ENCODE assay signal across 8 cellular contexts in the genomic region with DNA sequence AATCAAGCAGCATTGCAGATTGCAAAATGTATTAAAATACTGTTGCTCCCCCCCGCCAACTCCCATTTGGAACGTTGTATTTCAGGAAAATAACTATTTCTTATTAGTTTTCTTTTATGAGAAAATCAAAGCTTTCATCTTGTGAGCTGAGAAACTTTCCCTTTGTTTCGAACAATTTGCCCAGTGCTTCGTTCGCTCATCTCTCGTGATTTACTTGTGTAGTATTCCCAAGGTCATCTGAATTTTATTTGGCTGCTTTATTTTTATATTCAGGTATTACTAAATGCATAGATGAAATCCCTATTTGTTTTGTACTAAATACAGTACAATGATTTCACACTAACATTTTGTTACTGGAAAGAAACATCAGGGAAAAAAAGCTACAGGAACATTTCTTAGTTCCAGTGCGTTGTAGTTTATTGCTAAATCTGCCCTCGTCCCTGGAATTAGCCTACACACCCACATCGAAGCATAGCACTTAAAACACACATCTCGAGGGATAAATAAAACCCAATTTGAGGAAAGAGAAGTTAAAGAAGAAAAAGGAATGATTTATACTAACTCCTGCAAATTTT. TPM values are rescaled to one million over a fixed set of nuclear protein-coding genes. Genes with fewer than 3 reads are reported as not detected.
DNase-seq lines count a peak whose midpoint lies in the region; ATAC-seq, FAIRE-seq and TF ChIP-seq lines count a peak whose summit lies in the region.
"Had no signal": no experiment of that assay in that cellular context is flagged by ENCODE, and none has a peak within 500 bp of the region (broad histone marks: within the 10 kb centered on the region; RNA-seq: fewer than 3 reads in every experiment).

No MANE protein-coding gene starts in this region.

- DNase-seq in GM12891 (ENCODE audit: insufficient read length, low spot score), result no peak
- peak; percentile 4 for DNase-seq in PC-3
- DNase-seq in H1 (ENCODE audit: low read depth in 1 of 2, low spot score in 2 of 2), result no peak
- no peak for DNase-seq in natural killer cell treated with Interleukin-12 subunit alpha and Interleukin-12 subunit beta and Interleukin-15 and Interleukin-18, amount 100 ng/mL, for 72 hours (ENCODE audit: low spot score)
- DNase-seq in iPS-NIHi11 (ENCODE audit: low spot score), result no peak

- no peak overlapping the region for H2BK120ac ChIP-seq in H1 (replicated peaks; ENCODE audit: low read depth, low read length)

- H3K79me2 ChIP-seq in PC-3 (ENCODE audit: low read length), result no peaks in the 10 kb centered on the region
- no peaks in the 10 kb centered on the region for H3K79me2 ChIP-seq in H1 (ENCODE audit: control insufficient read depth in 1 of 2, insufficient read depth in 2 of 2, low read length in 2 of 2)

- H3K4me1 ChIP-seq in PC-3 (ENCODE audit: insufficient read depth, low read length) (peaks cover 14% of the 10 kb centered on the region), H1 (replicated peaks in 1 of 4; ENCODE audit: control insufficient read depth in 3 of 4, insufficient read depth in 4 of 4, low read length in 3 of 4) (no peaks in the 10 kb centered on the region)

- H3K9me2 ChIP-seq in PC-3 (replicated peaks; ENCODE audit: low read length), result no peaks in the 10 kb centered on the region

- no peak overlapping the region for H3K4ac ChIP-seq in H1 (replicated peaks; ENCODE audit: insufficient read length, low read depth, low read length)

- peak overlapping the region; percentile 92 to 94 for H3K27ac Mint-ChIP-seq in natural killer cell treated with Interleukin-12 subunit alpha and Interleukin-12 subunit beta and Interleukin-15 and Interleukin-18, amount 100 ng/mL, for 72 hours

- no peaks in the 10 kb centered on the region for H3K36me3 Mint-ChIP-seq in natural killer cell treated with Interleukin-12 subunit alpha and Interleukin-12 subunit beta and Interleukin-15 and Interleukin-18, amount 100 ng/mL, for 72 hours

- H3K23ac ChIP-seq in H1 (ENCODE audit: insufficient read length), result no peak overlapping the region

- no peaks in the 10 kb centered on the region for H3K9me3 Mint-ChIP-seq in natural killer cell treated with Interleukin-12 subunit alpha and Interleukin-12 subunit beta and Interleukin-15 and Interleukin-18, amount 100 ng/mL, for 72 hours

- no peaks in the 10 kb centered on the region for H3F3A ChIP-seq in PC-3 (ENCODE audit: low read length, unreplicated experiment)

- no peaks in the 10 kb centered on the region for H3K27me3 ChIP-seq in PC-3 (ENCODE audit: low read length)
- H3K27me3 ChIP-seq in H1 (replicated peaks in 1 of 4; ENCODE audit: control insufficient read depth in 3 of 4, extremely low read depth in 1 of 4, insufficient read depth in 3 of 4, low read length in 3 of 4), result peaks cover 0 to 2% (median 0%) of the 10 kb centered on the region in 4 experiments; a peak in 1 of 7 replicates

- H4K5ac ChIP-seq in H1 (ENCODE audit: insufficient read length, low read depth, low read length), result no peak overlapping the region

- 1% methylated on average over 10 of the region's 10 CpGs; no CpG with 5 or more reads in 1 of the 2 experiments for WGBS in H1 (ENCODE audit: extremely low coverage in 1 of 2, insufficient coverage in 1 of 2, insufficient read length in 1 of 2, insufficient replicate concordance in 2 of 2, low coverage in 1 of 2, low lambda C conversion rate in 2 of 2, missing lambda C conversion rate in 1 of 2), 2 experiments

- H4K91ac ChIP-seq in H1 (replicated peaks; ENCODE audit: insufficient read length, low read length), result no peak overlapping the region

- ATAC-seq in PC-3 (no peak), GM21447 (IDR thresholded peaks at IDR 0.05; ENCODE audit: unreplicated experiment) (no peak), GM21528 (IDR thresholded peaks at IDR 0.05; ENCODE audit: low FRiP score, unreplicated experiment) (no peak)
- no peak for ATAC-seq in natural killer cell treated with Interleukin-12 subunit alpha and Interleukin-12 subunit beta and Interleukin-15 and Interleukin-18, amount 100 ng/mL, for 72 hours

- POLR2A ChIA-PET in PC-3 (lab: Charles Lee; ENCODE audit: unreplicated experiment), result interaction anchor here (0.6 kb wide), 1 partner anchor 87 kb away, joined by 3 read pairs; no protein-coding TSS in a partner anchor
- POLR2A ChIA-PET in H1 (lab: Charles Lee; ENCODE audit: partially characterized antibody), result interaction anchor here (0.6 to 1.2 kb wide), 3 partner anchors 16 to 508 kb away, joined by 3 to 4 read pairs (median 4); partner anchors contain the start of gene DNAJC1

- H3K79me1 ChIP-seq in H1 (ENCODE audit: low read depth, low read length), result no peaks in the 10 kb centered on the region

- H3K56ac ChIP-seq in H1 (replicated peaks; ENCODE audit: insufficient read length, low read depth, low read length), result no peak overlapping the region

- H3K9me3 ChIP-seq in PC-3 (ENCODE audit: low read length) (no peaks in the 10 kb centered on the region), H1 (ENCODE audit: insufficient read depth in 2 of 2, low read depth in 1 of 2, low read length in 1 of 2) (no peaks in the 10 kb centered on the region)

- no peak overlapping the region for H2AK5ac ChIP-seq in H1 (ENCODE audit: low read depth, low read length)

- no peak for TF ChIP-seq RAD21 in H1 (IDR thresholded peaks at IDR 0.05 in 1 of 2, conservative IDR thresholded peaks at IDR 0.05 in 1 of 2; ENCODE audit: low read depth in 2 of 2, low read length in 2 of 2)

- peaks cover 12 to 24% of the 10 kb centered on the region in 2 donors for H3K27me3 Mint-ChIP-seq in natural killer cell treated with Interleukin-12 subunit alpha and Interleukin-12 subunit beta and Interleukin-15 and Interleukin-18, amount 100 ng/mL, for 72 hours

- H4K20me1 ChIP-seq in PC-3 (ENCODE audit: low read length), result no peaks in the 10 kb centered on the region
- H4K20me1 ChIP-seq in H1 (replicated peaks in 1 of 2; ENCODE audit: control insufficient read depth in 1 of 2, insufficient read depth in 2 of 2, low read length in 2 of 2), result no peaks in the 10 kb centered on the region

- TSS peak; percentile 69 for BruUV-seq in PC-3 (replicated peaks; lab: Mats Ljungman, UMichigan)

- no peak for TF ChIP-seq EP300 in H1 (IDR thresholded peaks at IDR 0.05; ENCODE audit: borderline replicate concordance in 1 of 2, low read depth in 2 of 2, low read length in 2 of 2)

- H3K4me3 Mint-ChIP-seq in natural killer cell treated with Interleukin-12 subunit alpha and Interleukin-12 subunit beta and Interleukin-15 and Interleukin-18, amount 100 ng/mL, for 72 hours, result peak overlapping the region; percentile 87

- CTCF ChIA-PET in PC-3 (lab: Charles Lee) (no interaction called here), H1 (lab: Charles Lee; ENCODE audit: partially characterized antibody) (interaction anchor here (1.1 to 2.1 kb wide), 3 partner anchors 11 to 228 kb away, joined by 3 to 5 read pairs (median 4); no protein-coding TSS in a partner anchor)

- intact Hi-C loops in PC-3 (cut with micrococcal nuclease), result loop anchor here (1.0 to 2.0 kb wide), 4 partner anchors 16 to 227 kb away; partner anchors contain the start of genes COMMD3 and DNAJC1

- H3K4me2 ChIP-seq in PC-3 (ENCODE audit: low read length) (peak overlapping the region; percentile 96), H1 (ENCODE audit: insufficient read depth in 1 of 2, low read depth in 2 of 2, low read length in 2 of 2) (peak overlapping the region; percentile 66 to 68)

- H2AFZ ChIP-seq in PC-3 (ENCODE audit: low read length) (peak overlapping the region; percentile 93), H1 (ENCODE audit: low read length) (peak overlapping the region; percentile 99)

- no peak overlapping the region for H2BK20ac ChIP-seq in H1 (ENCODE audit: low read length)

- H3K4me3 ChIP-seq in PC-3 (ENCODE audit: low read length), result peak overlapping the region; percentile 99
- peak overlapping the region; percentile 84 to 95 (median 88) for H3K4me3 ChIP-seq in H1 (ENCODE audit: extremely low read depth in 1 of 4, insufficient read depth in 2 of 4, low read depth in 3 of 4, low read length in 4 of 4)

- FAIRE-seq in GM12891 (lab: Jason Lieb, UNC) (peak; percentile 50), H1 (lab: Jason Lieb, UNC) (peak; percentile 52)

- H3K36me3 ChIP-seq in PC-3 (ENCODE audit: low read depth, low read length), result no peaks in the 10 kb centered on the region
- no peaks in the 10 kb centered on the region for H3K36me3 ChIP-seq in H1 (ENCODE audit: control insufficient read depth in 2 of 4, insufficient read depth in 4 of 4, low read length in 3 of 4)

- H3K9ac ChIP-seq in PC-3 (ENCODE audit: low read length) (peak overlapping the region; percentile 88), H1 (replicated peaks in 1 of 4; ENCODE audit: extremely low read depth in 1 of 4, low read depth in 3 of 4, low read length in 3 of 4) (peak overlapping the region; percentile 14 to 81 (median 50); a peak in 3 of 7 replicates)

- no peak overlapping the region for H2BK15ac ChIP-seq in H1 (ENCODE audit: low read length)

- TF ChIP-seq CTCF in PC-3 (conservative IDR thresholded peaks at IDR 0.05; ENCODE audit: low read depth, low read length) (no peak), H1 (IDR thresholded peaks at IDR 0.05; ENCODE audit: control extremely low read depth in 1 of 3, insufficient read depth in 1 of 3, low read depth in 1 of 3, low read length in 3 of 3) (no peak)

- no peak overlapping the region for H4K8ac ChIP-seq in H1 (ENCODE audit: extremely low read depth, insufficient read depth, low read length)

- H3K23me2 ChIP-seq in H1 (ENCODE audit: low read depth, low read length), result no peaks in the 10 kb centered on the region

- no peak overlapping the region for H3K14ac ChIP-seq in H1 (ENCODE audit: insufficient read length)

- no peak for TF ChIP-seq POLR2A in GM12891 (IDR thresholded peaks at IDR 0.05; ENCODE audit: low read depth, low read length)
- no peak for TF ChIP-seq POLR2A in H1 (IDR thresholded peaks at IDR 0.05; ENCODE audit: control extremely low read depth in 1 of 2, low read depth in 2 of 2, low read length in 2 of 2)

- no peak overlapping the region for H2BK5ac ChIP-seq in H1 (ENCODE audit: low read depth, low read length)

- H3K4me1 Mint-ChIP-seq in natural killer cell treated with Interleukin-12 subunit alpha and Interleukin-12 subunit beta and Interleukin-15 and Interleukin-18, amount 100 ng/mL, for 72 hours (ENCODE audit: low read depth in 2 of 2), result peaks cover 16 to 19% of the 10 kb centered on the region in 2 donors

- peak overlapping the region; percentile 86 for H3K27ac ChIP-seq in PC-3 (ENCODE audit: low read length)
- H3K27ac ChIP-seq in H1 (ENCODE audit: low read depth, low read length), result no peak overlapping the region

- no peak overlapping the region for H3K18ac ChIP-seq in H1 (ENCODE audit: extremely low read depth, low read length)

- no peak overlapping the region for H2BK12ac ChIP-seq in H1 (ENCODE audit: low read depth, low read length)

RNA-seq across cellular contexts. Expression of gene EBLN1, which starts 12.0 kb away (rescaled TPM):
- not detected for polyA plus RNA-seq in GM12891 (2012; ENCODE audit: low read depth, missing spikeins)
- not detected in 2 replicates for total RNA-seq in PC-3 (2014; rRNA removed)
- not detected in 2 replicates for total RNA-seq in H1 (2021; fragmentation: NEBNext Ultra II Directional; extraction: Animal tissue kit (Norgen Biotek cat#: 25700))
- polyA plus RNA-seq in H1 (2011; rRNA removed), result not detected in 2 replicates
- not detected for polyA plus RNA-seq in H1 (2011; cell fraction: cytosol; rRNA removed)
- not detected for polyA plus RNA-seq in H1 (2011; cell fraction: nucleus; rRNA removed)
- not detected in 4 replicates for polyA plus RNA-seq in H1 (2012, experiment 1 of 2)
- polyA plus RNA-seq in H1 (2012, experiment 2 of 2), result not detected
- polyA plus RNA-seq in H1 (2013, experiment 1 of 2), result 0.06 TPM
- polyA plus RNA-seq in H1 (2013, experiment 2 of 2), result 0.06 TPM
- not detected in 2 replicates for polyA minus RNA-seq in H1 (2011; rRNA and poly(A)+ RNA removed)
- polyA minus RNA-seq in H1 (2011; cell fraction: cytosol; rRNA and poly(A)+ RNA removed), result not detected
- not detected for polyA minus RNA-seq in H1 (2011; cell fraction: nucleus; rRNA and poly(A)+ RNA removed)
- not detected for total RNA-seq in natural killer cell treated with Interleukin-12 subunit alpha and Interleukin-12 subunit beta and Interleukin-15 and Interleukin-18, amount 100 ng/mL, for 72 hours
- total RNA-seq: subcutaneous adipose tissue had no signal
